ENCODE assay signal across 8 cellular contexts in the genomic region with DNA sequence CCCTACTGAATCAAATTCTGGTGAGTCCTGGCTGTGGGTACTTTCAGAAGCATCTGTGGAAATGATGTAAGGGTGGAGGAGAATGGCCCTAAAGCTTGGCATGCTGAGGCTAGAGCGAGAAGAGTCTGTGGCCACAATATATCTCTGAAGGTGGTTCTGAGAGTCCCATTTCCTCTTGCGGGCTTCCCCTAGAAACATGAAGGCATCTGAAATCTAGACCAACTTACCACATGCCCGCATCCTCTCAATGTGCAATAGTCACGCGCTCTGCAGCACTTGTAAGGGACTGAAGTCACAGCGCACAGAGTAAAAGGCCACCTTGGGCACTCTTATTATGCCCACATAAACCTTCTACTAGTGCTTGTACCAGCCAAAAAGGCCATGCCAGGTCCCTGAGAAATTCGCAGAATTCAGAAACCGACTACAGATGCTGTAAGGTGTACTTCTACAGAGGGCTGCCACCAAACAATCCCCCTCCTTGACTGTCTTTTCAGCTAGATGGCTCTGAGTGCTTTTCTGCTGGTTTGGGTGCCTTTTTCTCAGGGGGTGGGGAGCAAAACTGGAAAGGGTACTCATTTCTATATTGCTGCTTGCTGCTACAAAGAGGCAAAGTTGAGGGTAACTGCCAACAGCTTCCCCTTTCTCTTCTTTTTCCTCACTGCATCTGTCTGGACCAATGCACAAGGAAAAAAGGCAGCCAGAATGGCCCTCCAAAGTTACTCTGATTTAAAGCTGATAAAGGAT.
DNase-seq lines count a peak whose midpoint lies in the region; ATAC-seq and FAIRE-seq lines count a peak whose summit lies in the region.

No MANE protein-coding gene starts in this region.

- no peak overlapping the region for H3K4me3 ChIP-seq in SJCRH30

- H3K9me3 Mint-ChIP-seq in activated naive CD4-positive, alpha-beta T cell treated with anti-CD3 and anti-CD28 coated beads, Interleukin-2, amount 10 ng/mL, durations not matched to agents 7 days and 5 days, result no peaks in the 10 kb centered on the region

- DNase-seq in GM18507 (ENCODE audit: extremely low spot score, insufficient read length, low read depth) (peak; percentile 28), NCI-H1417 (lab: John Stamatoyannopoulos, UW) (no peak), urothelium cell line (ENCODE audit: low spot score) (no peak), SJCRH30 (no peak), DMS79 treated with DMSO at 0.1 percent for 48 hours (lab: John Stamatoyannopoulos, UW) (no peak)
- DNase-seq in activated naive CD4-positive, alpha-beta T cell treated with anti-CD3 and anti-CD28 coated beads, Interleukin-2, amount 10 ng/mL, durations not matched to agents 7 days and 5 days, result peak; percentile 57

- H3K27ac Mint-ChIP-seq in activated naive CD4-positive, alpha-beta T cell treated with anti-CD3 and anti-CD28 coated beads, Interleukin-2, amount 10 ng/mL, durations not matched to agents 7 days and 5 days, result no peak overlapping the region

- no peaks in the 10 kb centered on the region for H3K36me3 ChIP-seq in SJCRH30

- H3K27me3 Mint-ChIP-seq in activated naive CD4-positive, alpha-beta T cell treated with anti-CD3 and anti-CD28 coated beads, Interleukin-2, amount 10 ng/mL, durations not matched to agents 7 days and 5 days, result no peaks in the 10 kb centered on the region

- peaks cover 12% of the 10 kb centered on the region for H3K4me1 Mint-ChIP-seq in activated naive CD4-positive, alpha-beta T cell treated with anti-CD3 and anti-CD28 coated beads, Interleukin-2, amount 10 ng/mL, durations not matched to agents 7 days and 5 days

- FAIRE-seq in GM18507 (lab: Jason Lieb, UNC) (peak; percentile 94), urothelium cell line (lab: Jason Lieb, UNC) (no peak)

- CTCF ChIA-PET in activated naive CD4-positive, alpha-beta T cell treated with anti-CD3 and anti-CD28 coated beads, Interleukin-2, amount 10 ng/mL, durations not matched to agents 7 days and 5 days (lab: Charles Lee), result no interaction called here

- H3K4me3 Mint-ChIP-seq in activated naive CD4-positive, alpha-beta T cell treated with anti-CD3 and anti-CD28 coated beads, Interleukin-2, amount 10 ng/mL, durations not matched to agents 7 days and 5 days, result no peak overlapping the region

- H3K9me3 ChIP-seq in SJCRH30 (replicated peaks), result no peaks in the 10 kb centered on the region

- no peaks in the 10 kb centered on the region for H3K27me3 ChIP-seq in SJCRH30

- peaks cover 4% of the 10 kb centered on the region for H3K36me3 Mint-ChIP-seq in activated naive CD4-positive, alpha-beta T cell treated with anti-CD3 and anti-CD28 coated beads, Interleukin-2, amount 10 ng/mL, durations not matched to agents 7 days and 5 days

- H3K4me1 ChIP-seq in SJCRH30, result no peaks in the 10 kb centered on the region

- no peak overlapping the region for H3K27ac ChIP-seq in SJCRH30

- ATAC-seq in GM19455 (IDR thresholded peaks at IDR 0.05; ENCODE audit: unreplicated experiment) (peak; percentile 100), HG03097 (IDR thresholded peaks at IDR 0.05; ENCODE audit: low FRiP score, unreplicated experiment) (peak; percentile 99)

Comparison
In these comparisons a context has a peak if more than half of its experiments do, and no peak if none do; other contexts are left out.
1. DNase-seq: peak in GM18507 (single experiment) and activated naive CD4-positive, alpha-beta T cell treated with anti-CD3 and anti-CD28 coated beads, Interleukin-2, amount 10 ng/mL, durations not matched to agents 7 days and 5 days (single experiment); none in NCI-H1417 (0 of 3), urothelium cell line (single experiment), SJCRH30 (0 of 2) and DMS79 treated with DMSO at 0.1 percent for 48 hours (single experiment).